In the genomic region with DNA sequence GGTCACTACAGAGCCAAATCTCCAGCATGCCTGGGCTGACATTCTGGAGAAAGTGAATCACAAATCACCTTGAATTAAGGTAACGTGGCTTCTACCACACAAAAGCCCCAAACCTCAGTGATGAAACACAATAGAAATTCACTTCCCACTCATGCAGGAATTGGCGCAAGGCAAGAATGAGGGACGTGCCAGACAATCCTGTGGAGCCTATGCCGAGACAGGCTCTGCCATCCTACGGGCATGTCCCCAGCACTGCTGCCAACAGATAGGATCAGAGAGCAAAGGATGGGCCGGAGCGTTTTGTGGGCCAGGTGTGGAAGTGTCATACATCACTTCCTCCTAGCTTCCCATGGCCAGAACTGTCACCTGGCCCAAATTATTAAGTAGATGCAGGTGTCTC, we compare ENCODE assay signal across 1 cellular context.
TF ChIP-seq lines count a peak whose summit lies in the region.

No MANE protein-coding gene starts in this region.

TF ChIP-seq in GM23338, 12 proteins besides CTCF, POLR2A, EP300 and RAD21 (continued from another document):
- no peak for TF ChIP-seq REST (IDR thresholded peaks at IDR 0.05; ENCODE audit: unreplicated experiment)
- no peak for TF ChIP-seq POLR2AphosphoS5 (IDR thresholded peaks at IDR 0.05; ENCODE audit: low read depth)
- TF ChIP-seq JUNB (IDR thresholded peaks at IDR 0.05; ENCODE audit: unreplicated experiment) = no peak
- TF ChIP-seq ZNF114 (CRISPR knock-in tag; IDR thresholded peaks at IDR 0.05) = no peak
- TF ChIP-seq, protein P1, sequence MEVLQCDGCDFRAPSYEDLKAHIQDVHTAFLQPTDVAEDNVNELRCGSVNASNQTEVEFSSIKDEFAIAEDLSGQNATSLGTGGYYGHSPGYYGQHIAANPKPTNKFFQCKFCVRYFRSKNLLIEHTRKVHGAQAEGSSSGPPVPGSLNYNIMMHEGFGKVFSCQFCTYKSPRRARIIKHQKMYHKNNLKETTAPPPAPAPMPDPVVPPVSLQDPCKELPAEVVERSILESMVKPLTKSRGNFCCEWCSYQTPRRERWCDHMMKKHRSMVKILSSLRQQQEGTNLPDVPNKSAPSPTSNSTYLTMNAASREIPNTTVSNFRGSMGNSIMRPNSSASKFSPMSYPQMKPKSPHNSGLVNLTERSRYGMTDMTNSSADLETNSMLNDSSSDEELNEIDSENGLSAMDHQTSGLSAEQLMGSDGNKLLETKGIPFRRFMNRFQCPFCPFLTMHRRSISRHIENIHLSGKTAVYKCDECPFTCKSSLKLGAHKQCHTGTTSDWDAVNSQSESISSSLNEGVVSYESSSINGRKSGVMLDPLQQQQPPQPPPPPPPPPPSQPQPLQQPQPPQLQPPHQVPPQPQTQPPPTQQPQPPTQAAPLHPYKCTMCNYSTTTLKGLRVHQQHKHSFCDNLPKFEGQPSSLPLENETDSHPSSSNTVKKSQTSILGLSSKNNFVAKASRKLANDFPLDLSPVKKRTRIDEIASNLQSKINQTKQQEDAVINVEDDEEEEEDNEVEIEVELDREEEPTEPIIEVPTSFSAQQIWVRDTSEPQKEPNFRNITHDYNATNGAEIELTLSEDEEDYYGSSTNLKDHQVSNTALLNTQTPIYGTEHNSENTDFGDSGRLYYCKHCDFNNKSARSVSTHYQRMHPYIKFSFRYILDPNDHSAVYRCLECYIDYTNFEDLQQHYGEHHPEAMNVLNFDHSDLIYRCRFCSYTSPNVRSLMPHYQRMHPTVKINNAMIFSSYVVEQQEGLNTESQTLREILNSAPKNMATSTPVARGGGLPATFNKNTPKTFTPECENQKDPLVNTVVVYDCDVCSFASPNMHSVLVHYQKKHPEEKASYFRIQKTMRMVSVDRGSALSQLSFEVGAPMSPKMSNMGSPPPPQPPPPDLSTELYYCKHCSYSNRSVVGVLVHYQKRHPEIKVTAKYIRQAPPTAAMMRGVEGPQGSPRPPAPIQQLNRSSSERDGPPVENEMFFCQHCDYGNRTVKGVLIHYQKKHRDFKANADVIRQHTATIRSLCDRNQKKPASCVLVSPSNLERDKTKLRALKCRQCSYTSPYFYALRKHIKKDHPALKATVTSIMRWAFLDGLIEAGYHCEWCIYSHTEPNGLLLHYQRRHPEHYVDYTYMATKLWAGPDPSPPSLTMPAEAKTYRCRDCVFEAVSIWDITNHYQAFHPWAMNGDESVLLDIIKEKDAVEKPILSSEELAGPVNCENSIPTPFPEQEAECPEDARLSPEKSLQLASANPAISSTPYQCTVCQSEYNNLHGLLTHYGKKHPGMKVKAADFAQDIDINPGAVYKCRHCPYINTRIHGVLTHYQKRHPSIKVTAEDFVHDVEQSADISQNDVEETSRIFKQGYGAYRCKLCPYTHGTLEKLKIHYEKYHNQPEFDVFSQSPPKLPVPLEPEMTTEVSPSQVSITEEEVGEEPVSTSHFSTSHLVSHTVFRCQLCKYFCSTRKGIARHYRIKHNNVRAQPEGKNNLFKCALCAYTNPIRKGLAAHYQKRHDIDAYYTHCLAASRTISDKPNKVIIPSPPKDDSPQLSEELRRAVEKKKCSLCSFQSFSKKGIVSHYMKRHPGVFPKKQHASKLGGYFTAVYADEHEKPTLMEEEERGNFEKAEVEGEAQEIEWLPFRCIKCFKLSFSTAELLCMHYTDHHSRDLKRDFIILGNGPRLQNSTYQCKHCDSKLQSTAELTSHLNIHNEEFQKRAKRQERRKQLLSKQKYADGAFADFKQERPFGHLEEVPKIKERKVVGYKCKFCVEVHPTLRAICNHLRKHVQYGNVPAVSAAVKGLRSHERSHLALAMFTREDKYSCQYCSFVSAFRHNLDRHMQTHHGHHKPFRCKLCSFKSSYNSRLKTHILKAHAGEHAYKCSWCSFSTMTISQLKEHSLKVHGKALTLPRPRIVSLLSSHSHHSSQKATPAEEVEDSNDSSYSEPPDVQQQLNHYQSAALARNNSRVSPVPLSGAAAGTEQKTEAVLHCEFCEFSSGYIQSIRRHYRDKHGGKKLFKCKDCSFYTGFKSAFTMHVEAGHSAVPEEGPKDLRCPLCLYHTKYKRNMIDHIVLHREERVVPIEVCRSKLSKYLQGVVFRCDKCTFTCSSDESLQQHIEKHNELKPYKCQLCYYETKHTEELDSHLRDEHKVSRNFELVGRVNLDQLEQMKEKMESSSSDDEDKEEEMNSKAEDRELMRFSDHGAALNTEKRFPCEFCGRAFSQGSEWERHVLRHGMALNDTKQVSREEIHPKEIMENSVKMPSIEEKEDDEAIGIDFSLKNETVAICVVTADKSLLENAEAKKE (CRISPR knock-in tag; IDR thresholded peaks at IDR 0.05) = no peak
- TF ChIP-seq ETS1 (IDR thresholded peaks at IDR 0.05) = no peak
- no peak for TF ChIP-seq NANOG (IDR thresholded peaks at IDR 0.05; ENCODE audit: borderline replicate concordance)
- no peak for TF ChIP-seq CREB1 (CRISPR knock-in tag; IDR thresholded peaks at IDR 0.05; ENCODE audit: low read depth)
- TF ChIP-seq EZH2 (IDR thresholded peaks at IDR 0.05; ENCODE audit: low read depth, unreplicated experiment) = no peak
- no peak for TF ChIP-seq EZH2phosphoT487 (IDR thresholded peaks at IDR 0.05; ENCODE audit: unreplicated experiment)
